In the genomic region with DNA sequence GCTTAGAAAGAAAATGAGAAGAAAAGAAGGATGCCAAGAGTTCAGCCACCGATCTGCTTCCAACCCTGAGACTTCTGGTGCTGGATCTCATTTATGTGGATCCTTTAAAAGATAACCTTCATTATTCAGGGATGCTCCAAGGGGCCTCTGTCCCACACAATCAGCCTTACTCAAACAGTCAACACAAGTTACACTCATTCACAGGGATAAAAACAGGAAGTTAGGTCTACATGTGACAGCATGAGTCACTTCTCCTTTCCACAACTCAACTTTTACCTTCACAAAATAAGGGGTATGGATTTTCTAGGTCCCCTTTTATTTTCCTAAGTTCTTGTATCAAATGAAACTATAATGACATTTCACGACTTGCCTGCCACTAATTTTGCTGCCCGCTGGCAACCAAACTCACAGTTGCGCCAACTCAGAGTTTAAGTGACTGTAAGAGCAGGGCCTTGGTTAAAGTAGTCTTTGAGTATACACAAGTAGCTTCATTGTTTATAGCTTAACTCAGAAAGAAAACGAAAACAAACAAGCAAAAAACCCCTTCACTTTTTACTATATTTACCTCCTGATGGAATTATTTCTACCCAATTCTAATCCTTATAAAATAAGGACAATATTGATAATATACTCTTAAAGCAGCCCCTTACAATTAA, we compare ENCODE assay signal across 10 cellular contexts.
A peak's percentile ranks its signal among the peaks of the same experiment; 100 is the strongest.
DNase-seq lines count a peak whose midpoint lies in the region; ATAC-seq and TF ChIP-seq lines count a peak whose summit lies in the region.
"Had no signal": no experiment of that assay in that cellular context is flagged by ENCODE, and none has a peak within 500 bp of the region (broad histone marks: within the 10 kb centered on the region; RNA-seq: fewer than 3 reads in every experiment).

No MANE protein-coding gene starts in this region.

- H3K4me2 ChIP-seq in OCI-LY3 (ENCODE audit: low read length): peak overlapping the region; percentile 7; the same call in 1 of the 2 replicates

- H4K20me1 ChIP-seq in OCI-LY3 (ENCODE audit: insufficient read depth, low read length): no peaks in the 10 kb centered on the region

- H3K4me1 ChIP-seq in OCI-LY3 (ENCODE audit: low read length): peaks cover 27% of the 10 kb centered on the region
- H3K4me1 ChIP-seq: colonic mucosa had no signal

- H3K4me3 ChIP-seq in OCI-LY3 (ENCODE audit: low read length): no peak overlapping the region
- H3K4me3 ChIP-seq: colonic mucosa had no signal

- H3K36me3 ChIP-seq in OCI-LY3 (replicated peaks; ENCODE audit: low read depth, low read length): no peaks in the 10 kb centered on the region
- H3K36me3 ChIP-seq: colonic mucosa had no signal

- H3K27me3 Mint-ChIP-seq in activated T-cell treated with anti-CD3 and anti-CD28 coated beads, Interleukin-2, amount 50 U/mL, for 72 hours (ENCODE audit: low read depth): no peaks in the 10 kb centered on the region
- H3K27me3 Mint-ChIP-seq in effector memory CD8-positive, alpha-beta T cell: no peaks in the 10 kb centered on the region
- no peaks in the 10 kb centered on the region for H3K27me3 Mint-ChIP-seq in stimulated activated naive CD8-positive, alpha-beta T cell treated with anti-CD3 and anti-CD28 coated beads, Interleukin-15, amount 100 ng/mL, for 72 hours

- no peak overlapping the region for H3K9ac ChIP-seq in OCI-LY3 (ENCODE audit: low read length)

- no peaks in the 10 kb centered on the region for H3K79me2 ChIP-seq in OCI-LY3 (ENCODE audit: low read length)

- H2AFZ ChIP-seq in OCI-LY3 (ENCODE audit: low read depth, low read length): no peak overlapping the region

- peaks cover 2 to 4% of the 10 kb centered on the region in 2 donors for H3K9me3 Mint-ChIP-seq in activated T-cell treated with anti-CD3 and anti-CD28 coated beads, Interleukin-2, amount 50 U/mL, for 72 hours
- no peaks in the 10 kb centered on the region for H3K9me3 Mint-ChIP-seq in effector memory CD8-positive, alpha-beta T cell
- peaks cover 0 to 15% of the 10 kb centered on the region in 2 donors for H3K9me3 Mint-ChIP-seq in stimulated activated naive CD8-positive, alpha-beta T cell treated with anti-CD3 and anti-CD28 coated beads, Interleukin-15, amount 100 ng/mL, for 72 hours

- ATAC-seq in activated T-cell treated with anti-CD3 and anti-CD28 coated beads, Interleukin-2, amount 50 U/mL, for 72 hours (replicated peaks in 1 of 2): peak in 1 of 2 donors; percentile 52
- ATAC-seq in effector memory CD8-positive, alpha-beta T cell (replicated peaks): peak; percentile 29
- no peak for ATAC-seq in stimulated activated naive CD8-positive, alpha-beta T cell treated with anti-CD3 and anti-CD28 coated beads, Interleukin-15, amount 100 ng/mL, for 72 hours
- ATAC-seq in HG03460 (IDR thresholded peaks at IDR 0.05; ENCODE audit: unreplicated experiment) (no peak), GM18511 (IDR thresholded peaks at IDR 0.05; ENCODE audit: unreplicated experiment) (no peak)

- peaks cover 25% of the 10 kb centered on the region for H3K4me1 Mint-ChIP-seq in activated T-cell treated with anti-CD3 and anti-CD28 coated beads, Interleukin-2, amount 50 U/mL, for 72 hours (ENCODE audit: low read depth)
- H3K4me1 Mint-ChIP-seq in effector memory CD8-positive, alpha-beta T cell (ENCODE audit: low read depth in 2 of 2): peaks cover 4 to 6% of the 10 kb centered on the region in 2 donors
- H3K4me1 Mint-ChIP-seq in stimulated activated naive CD8-positive, alpha-beta T cell treated with anti-CD3 and anti-CD28 coated beads, Interleukin-15, amount 100 ng/mL, for 72 hours: peaks cover 69% of the 10 kb centered on the region

- no peaks in the 10 kb centered on the region for H3K27me3 ChIP-seq in OCI-LY3 (ENCODE audit: low read depth, low read length)
- H3K27me3 ChIP-seq: colonic mucosa had no signal

- TF ChIP-seq CTCF in OCI-LY3 (IDR thresholded peaks at IDR 0.05; ENCODE audit: low read depth, low read length): no peak

- peak overlapping the region; percentile 58 for H3K27ac Mint-ChIP-seq in activated T-cell treated with anti-CD3 and anti-CD28 coated beads, Interleukin-2, amount 50 U/mL, for 72 hours
- no peak overlapping the region for H3K27ac Mint-ChIP-seq in effector memory CD8-positive, alpha-beta T cell
- peak overlapping the region; percentile 75 to 96 for H3K27ac Mint-ChIP-seq in stimulated activated naive CD8-positive, alpha-beta T cell treated with anti-CD3 and anti-CD28 coated beads, Interleukin-15, amount 100 ng/mL, for 72 hours

- no peak overlapping the region for H3K27ac ChIP-seq in OCI-LY3 (ENCODE audit: low read length)
- H3K27ac ChIP-seq: colonic mucosa had no signal

- peaks cover 1 to 2% of the 10 kb centered on the region in 2 donors for H3K36me3 Mint-ChIP-seq in activated T-cell treated with anti-CD3 and anti-CD28 coated beads, Interleukin-2, amount 50 U/mL, for 72 hours (ENCODE audit: insufficient read depth in 2 of 2)
- no peaks in the 10 kb centered on the region for H3K36me3 Mint-ChIP-seq in effector memory CD8-positive, alpha-beta T cell (ENCODE audit: insufficient read depth)

- no peak for DNase-seq in activated T-cell treated with anti-CD3 and anti-CD28 coated beads, Interleukin-2, amount 50 U/mL, for 72 hours
- DNase-seq in activated T-cell treated with anti-CD3 and anti-CD28 coated beads for 4 hours: no peak
- no peak for DNase-seq in effector memory CD8-positive, alpha-beta T cell
- DNase-seq in stimulated activated naive CD8-positive, alpha-beta T cell treated with anti-CD3 and anti-CD28 coated beads, Interleukin-15, amount 100 ng/mL, for 72 hours: no peak
- no peak for DNase-seq in activated CD4-positive, alpha-beta T cell treated with anti-CD3 and anti-CD28 coated beads, Interleukin-2, amount 50 U/mL, for 48 hours
- DNase-seq: colonic mucosa, retina had no signal

- peak overlapping the region in 1 of 2 donors; percentile 21 for H3K4me3 Mint-ChIP-seq in activated T-cell treated with anti-CD3 and anti-CD28 coated beads, Interleukin-2, amount 50 U/mL, for 72 hours
- no peak overlapping the region for H3K4me3 Mint-ChIP-seq in effector memory CD8-positive, alpha-beta T cell
- peak overlapping the region in 1 of 2 donors; percentile 39 for H3K4me3 Mint-ChIP-seq in stimulated activated naive CD8-positive, alpha-beta T cell treated with anti-CD3 and anti-CD28 coated beads, Interleukin-15, amount 100 ng/mL, for 72 hours

- no peaks in the 10 kb centered on the region for H3K9me3 ChIP-seq in OCI-LY3 (ENCODE audit: insufficient read depth, low read length)
- H3K9me3 ChIP-seq: colonic mucosa had no signal

Comparison
In these comparisons a context has a peak if more than half of its experiments do, and no peak if none do; other contexts are left out.
1. H3K27ac Mint-ChIP-seq: peak in activated T-cell treated with anti-CD3 and anti-CD28 coated beads, Interleukin-2, amount 50 U/mL, for 72 hours (single experiment) and stimulated activated naive CD8-positive, alpha-beta T cell treated with anti-CD3 and anti-CD28 coated beads, Interleukin-15, amount 100 ng/mL, for 72 hours (2 of 2); none in effector memory CD8-positive, alpha-beta T cell (0 of 2).